Comparison of ENCODE assay signal across 8 cellular contexts in the genomic region with DNA sequence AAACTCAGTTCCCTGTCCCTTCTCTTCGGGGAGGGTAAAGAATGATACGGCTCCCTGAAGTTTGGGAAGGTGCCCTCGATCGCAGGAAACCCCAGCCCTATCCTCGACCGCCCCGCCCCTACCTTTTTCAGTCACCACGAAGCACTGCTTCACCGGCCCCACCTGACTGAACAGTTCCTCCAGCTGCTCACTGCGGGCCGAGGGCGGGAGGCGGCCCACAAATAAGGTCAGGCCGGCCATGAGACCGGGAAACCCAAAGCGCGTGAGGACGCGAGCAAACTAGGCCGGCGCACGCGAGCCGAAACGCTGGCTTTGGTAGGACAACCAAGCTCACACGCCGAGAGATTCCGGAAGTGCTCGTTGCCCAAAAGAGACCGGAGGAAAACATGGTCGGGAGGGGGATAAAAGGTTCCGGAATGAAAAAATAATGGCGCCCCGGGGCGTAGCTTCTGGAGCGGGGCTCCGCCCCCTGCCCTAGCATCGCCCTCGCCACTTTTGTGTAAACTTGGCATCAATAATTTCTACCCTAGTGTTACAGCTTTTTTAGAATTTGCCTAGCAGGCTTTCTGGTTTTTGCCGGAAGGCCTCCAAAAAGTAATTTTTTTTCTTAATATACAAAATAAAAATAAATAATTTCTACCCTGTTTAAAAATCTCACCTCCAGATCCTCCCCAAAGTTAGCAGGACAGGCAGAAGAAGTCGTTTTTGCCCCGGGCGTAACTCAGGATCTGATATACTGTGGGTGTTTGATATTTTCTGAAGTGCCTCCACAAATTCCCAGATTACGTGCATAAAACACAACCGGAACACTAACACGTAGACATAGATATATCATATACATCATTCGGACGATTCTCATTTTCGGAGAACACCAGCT.
DNase-seq lines count a peak whose midpoint lies in the region; ATAC-seq and TF ChIP-seq lines count a peak whose summit lies in the region.

A gene with protein sequence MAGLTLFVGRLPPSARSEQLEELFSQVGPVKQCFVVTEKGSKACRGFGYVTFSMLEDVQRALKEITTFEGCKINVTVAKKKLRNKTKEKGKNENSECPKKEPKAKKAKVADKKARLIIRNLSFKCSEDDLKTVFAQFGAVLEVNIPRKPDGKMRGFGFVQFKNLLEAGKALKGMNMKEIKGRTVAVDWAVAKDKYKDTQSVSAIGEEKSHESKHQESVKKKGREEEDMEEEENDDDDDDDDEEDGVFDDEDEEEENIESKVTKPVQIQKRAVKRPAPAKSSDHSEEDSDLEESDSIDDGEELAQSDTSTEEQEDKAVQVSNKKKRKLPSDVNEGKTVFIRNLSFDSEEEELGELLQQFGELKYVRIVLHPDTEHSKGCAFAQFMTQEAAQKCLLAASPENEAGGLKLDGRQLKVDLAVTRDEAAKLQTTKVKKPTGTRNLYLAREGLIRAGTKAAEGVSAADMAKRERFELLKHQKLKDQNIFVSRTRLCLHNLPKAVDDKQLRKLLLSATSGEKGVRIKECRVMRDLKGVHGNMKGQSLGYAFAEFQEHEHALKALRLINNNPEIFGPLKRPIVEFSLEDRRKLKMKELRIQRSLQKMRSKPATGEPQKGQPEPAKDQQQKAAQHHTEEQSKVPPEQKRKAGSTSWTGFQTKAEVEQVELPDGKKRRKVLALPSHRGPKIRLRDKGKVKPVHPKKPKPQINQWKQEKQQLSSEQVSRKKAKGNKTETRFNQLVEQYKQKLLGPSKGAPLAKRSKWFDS (minus strand): TSS at position 355 of the 877 bp plus-strand sequence. CDS start 115 bp downstream, at position 240.

- peak within 1 kb of the TSS; percentile 78 for H3K27ac ChIP-seq in caudate nucleus (ENCODE audit: low read depth, low read length)

- TF ChIP-seq CTCF in AG09309 (IDR thresholded peaks at IDR 0.05; ENCODE audit: control insufficient read depth, insufficient read depth, low read depth, low read length, missing control alignments): no peak

- H3K4me3 ChIP-seq in AG09309 (ENCODE audit: control insufficient read depth, low read depth, low read length): peak within 1 kb of the TSS; percentile 92

- DNase-seq in AG09309 (ENCODE audit: low read depth) (peak; percentile 68), NCI-H226 (peak; percentile 89), caudate nucleus (lab: John Stamatoyannopoulos, UW) (peak in 60 of 61 donors; percentile 27 to 89 (median 76)), iris pigment epithelial cell (ENCODE audit: low read depth) (peak; percentile 91)
- DNase-seq in activated CD4-positive, CD25-positive, alpha-beta regulatory T cell (lab: John Stamatoyannopoulos, UW): peak; percentile 54 to 66 (median 62)
- peak; percentile 74 to 77 for DNase-seq in stimulated activated CD4-positive, alpha-beta T cell treated with anti-CD3 and anti-CD28 coated beads, Interleukin-12 subunit alpha, Interleukin-12 subunit beta, amount 100 ng/mL, for 24 hours (ENCODE audit: low read depth in 2 of 2)

- ATAC-seq in GM18909 (IDR thresholded peaks at IDR 0.05; ENCODE audit: poor library complexity, unreplicated experiment) (peak; percentile 90), HG03159 (IDR thresholded peaks at IDR 0.05; ENCODE audit: unreplicated experiment) (peak; percentile 91)

Comparison
In these comparisons a context has a peak if more than half of its experiments do, and no peak if none do; other contexts are left out.
1. Peak in every context shown above with its lines: DNase-seq, ATAC-seq, H3K4me3 ChIP-seq and H3K27ac ChIP-seq.